In genomic region chr3:50370594-50370993, GRCh38 we compare ENCODE assay signal across 1 cellular context.
A peak's percentile ranks its signal among the peaks of the same experiment; 100 is the strongest.
TF ChIP-seq lines count a peak whose summit lies in the region.

No MANE protein-coding gene starts in this region.

TF ChIP-seq in SK-N-SH, 30 proteins besides CTCF, POLR2A, EP300 and RAD21:
- peak; percentile 46 for TF ChIP-seq SMC3 (IDR thresholded peaks at IDR 0.05; ENCODE audit: low read depth, low read length)
- no peak for TF ChIP-seq CHD2 (IDR thresholded peaks at IDR 0.05; ENCODE audit: low read length, partially characterized antibody)
